8 cellular contexts compared by ENCODE assay signal in the genomic region with DNA sequence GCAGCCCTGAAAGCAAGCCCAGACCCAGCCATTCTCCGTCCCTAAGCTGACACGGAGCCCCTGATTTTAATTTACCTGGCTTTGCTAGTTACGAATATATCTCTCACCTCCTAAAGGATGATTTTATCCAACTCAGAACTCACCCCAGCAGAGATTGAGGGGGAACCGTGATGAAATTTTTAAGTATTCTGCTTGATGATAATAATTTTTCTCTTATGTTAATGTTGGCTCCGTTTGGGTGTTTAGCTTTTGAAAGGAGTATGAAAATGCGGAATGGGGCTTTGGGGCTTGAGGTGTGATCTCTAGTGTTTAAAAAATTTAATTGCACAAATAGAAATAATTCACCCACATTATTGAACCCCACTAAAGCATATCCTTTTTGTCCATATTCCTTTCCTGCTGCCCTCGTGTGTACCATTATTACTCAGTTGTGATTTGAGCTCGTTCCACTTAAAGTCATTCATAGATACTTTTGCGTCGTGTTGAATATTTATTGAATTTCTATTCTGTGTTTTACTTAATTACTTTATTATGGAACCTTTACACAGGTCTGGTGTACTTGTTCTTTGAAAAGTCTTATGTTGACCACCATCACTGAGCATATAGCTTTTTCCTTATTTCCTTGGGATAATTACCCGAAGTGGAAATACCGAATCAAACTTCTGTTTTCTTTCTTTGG. TPM values are rescaled to one million over a fixed set of nuclear protein-coding genes. Genes with fewer than 3 reads are reported as not detected.
DNase-seq lines count a peak whose midpoint lies in the region; ATAC-seq, FAIRE-seq and TF ChIP-seq lines count a peak whose summit lies in the region.

No MANE protein-coding gene starts in this region.

- peak overlapping the region; percentile 81 for H2AFZ ChIP-seq in ACC112 (ENCODE audit: low read length, unreplicated experiment)

- TF ChIP-seq CTCF in HL-60 (IDR thresholded peaks at IDR 0.05; ENCODE audit: insufficient read depth, low read length) = no peak
- no peak for TF ChIP-seq CTCF in cardiac fibroblast (IDR thresholded peaks at IDR 0.05; ENCODE audit: low read depth, low read length)
- TF ChIP-seq CTCF in mucosa of descending colon (IDR thresholded peaks at IDR 0.05) = no peak

- H3K4me1 ChIP-seq in ACC112 (ENCODE audit: control insufficient read depth, insufficient read depth, low read length, unreplicated experiment) (peaks cover 27% of the 10 kb centered on the region), mucosa of descending colon (ENCODE audit: low read depth) (peaks cover 16% of the 10 kb centered on the region)

- FAIRE-seq in frontal cortex (lab: Jason Lieb, UNC) = no peak

- no peaks in the 10 kb centered on the region for H3K36me3 ChIP-seq in ACC112 (ENCODE audit: insufficient read depth, low read length)
- H3K36me3 ChIP-seq in mucosa of descending colon (ENCODE audit: low read depth) = no peaks in the 10 kb centered on the region

- intact Hi-C loops in mucosa of descending colon (cut with DNase I, micrococcal nuclease) = no loop called here

- no peak for ATAC-seq in mucosa of descending colon

- in situ Hi-C loops in KBM-7 (cut with MboI; ENCODE audit: low pct_unique_long_range_greater_than_20kb, low sequenced_read_pairs) = no loop called here

- H3K4me3 ChIP-seq in ACC112 (ENCODE audit: low read depth, low read length) = peak overlapping the region; percentile 81
- H3K4me3 ChIP-seq in HL-60 (replicated peaks; ENCODE audit: insufficient read depth, low read length) = peak overlapping the region; percentile 61
- H3K4me3 ChIP-seq in cardiac fibroblast (replicated peaks in 1 of 2; ENCODE audit: low read depth in 2 of 2, low read length in 2 of 2) = peak overlapping the region; percentile 67 to 77
- peak overlapping the region; percentile 82 for H3K4me3 ChIP-seq in mucosa of descending colon

- H3K27me3 ChIP-seq in ACC112 (ENCODE audit: insufficient read depth, low read length) (no peaks in the 10 kb centered on the region), HL-60 (ENCODE audit: insufficient read depth, poor library complexity, severe bottlenecking) (no peaks in the 10 kb centered on the region)

- H3K9me3 ChIP-seq in mucosa of descending colon = no peaks in the 10 kb centered on the region

- 0 out of 2 replicates have a peak overlapping the region, but pooled peaks have one; percentile 8 for H3K27ac ChIP-seq in ACC112 (ENCODE audit: low read depth, low read length)
- H3K27ac ChIP-seq in HL-60 (replicated peaks) = peak overlapping the region; percentile 63

- H3K79me2 ChIP-seq in ACC112 (ENCODE audit: control insufficient read depth, insufficient read depth, low read length, unreplicated experiment) = peaks cover 61% of the 10 kb centered on the region

- DNase-seq in HL-60 (ENCODE audit: low read depth in 1 of 2, low spot score in 1 of 2) (no peak), cardiac fibroblast (ENCODE audit: low read depth in 2 of 2) (no peak), mucosa of descending colon (no peak), islet precursor cell (no peak), KBM-7 (no peak), frontal cortex (ENCODE audit: low spot score in 2 of 2) (no peak)
- no peak for DNase-seq in activated effector memory CD4-positive, alpha-beta T cell treated with Interleukin-2 at 50 U/mL for 16 hours

RNA-seq across cellular contexts. Expression of a gene that starts 0.8 kb away (rescaled TPM):
- 10 to 100 TPM; 32.6 to 42.1 (median 35.0) TPM for total RNA-seq in mucosa of descending colon
- total RNA-seq in frontal cortex = 164 TPM
